Comparison of ENCODE assay signal across 19 cellular contexts in the genomic region with DNA sequence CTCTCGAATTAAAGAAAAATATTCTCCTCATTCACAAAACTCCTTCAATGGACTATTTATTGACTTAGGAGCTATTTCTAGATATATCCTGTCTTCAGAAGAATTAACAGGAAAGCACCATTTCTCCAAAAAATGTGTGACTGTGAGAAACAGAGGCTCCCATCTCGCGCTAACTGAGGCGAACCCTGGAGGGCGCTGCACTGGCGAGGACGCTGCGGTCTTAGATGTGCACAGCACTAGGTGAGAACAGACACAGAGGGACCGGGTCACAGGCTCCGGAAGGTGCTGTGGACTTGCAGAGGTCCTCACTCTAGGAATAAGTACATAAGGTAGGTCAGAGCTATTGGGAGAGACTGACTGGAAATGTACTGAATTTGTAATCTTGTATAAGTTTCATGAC.
"Had no signal": no experiment of that assay in that cellular context is flagged by ENCODE, and none has a peak within 500 bp of the region (broad histone marks: within the 10 kb centered on the region; RNA-seq: fewer than 3 reads in every experiment).

No MANE protein-coding gene starts in this region.

- H3K36me3 ChIP-seq: left ventricle myocardium inferior, ovary, right atrium auricular region, right lobe of liver, tibial nerve, uterus had no signal

- H3K9me3 ChIP-seq: left ventricle myocardium inferior, ovary, right atrium auricular region, right lobe of liver, tibial nerve, uterus had no signal

- DNase-seq: islet precursor cell; left ventricle myocardium inferior; midbrain; mucosa of descending colon; naive thymus-derived CD4-positive, alpha-beta T cell; ovary; right lobe of liver; stimulated activated CD4-positive, alpha-beta T cell treated with anti-CD3 and anti-CD28 coated beads, Interleukin-1b, Interleukin-23, amount 100 ng/mL, for 48 hours; stimulated activated CD4-positive, alpha-beta T cell treated with anti-CD3 and anti-CD28 coated beads, Interleukin-2, amount 100 ng/mL, for 48 hours; stimulated activated CD4-positive, alpha-beta T cell treated with anti-CD3 and anti-CD28 coated beads, Interleukin-4, amount 100 ng/mL, for 4 hours; stimulated activated CD8-positive, alpha-beta memory T cell treated with anti-CD3 and anti-CD28 coated beads, Interleukin-4, amount 100 ng/mL, for 48 hours; stimulated activated naive CD4-positive, alpha-beta T cell treated with Interleukin-2 at 50 U/mL for 16 hours; stimulated activated naive CD8-positive, alpha-beta T cell treated with anti-CD3 and anti-CD28 coated beads, Interleukin-15, amount 100 ng/mL, for 72 hours; substantia nigra; uterus had no signal

- H3K27me3 ChIP-seq: ovary, right atrium auricular region, right lobe of liver, tibial nerve, uterus had no signal

- H3K4me3 ChIP-seq: left ventricle myocardium inferior, lung, mucosa of descending colon, ovary, right atrium auricular region, right lobe of liver, smooth muscle cell, tibial nerve, uterus had no signal

- H3K4me1 ChIP-seq: right atrium auricular region, right lobe of liver, uterus had no signal

- H3K4me2 ChIP-seq: smooth muscle cell had no signal

- H3K27ac ChIP-seq: left ventricle myocardium inferior, ovary, right atrium auricular region, right lobe of liver, tibial nerve, uterus had no signal
